2 cellular contexts compared by ENCODE assay signal in the genomic region with DNA sequence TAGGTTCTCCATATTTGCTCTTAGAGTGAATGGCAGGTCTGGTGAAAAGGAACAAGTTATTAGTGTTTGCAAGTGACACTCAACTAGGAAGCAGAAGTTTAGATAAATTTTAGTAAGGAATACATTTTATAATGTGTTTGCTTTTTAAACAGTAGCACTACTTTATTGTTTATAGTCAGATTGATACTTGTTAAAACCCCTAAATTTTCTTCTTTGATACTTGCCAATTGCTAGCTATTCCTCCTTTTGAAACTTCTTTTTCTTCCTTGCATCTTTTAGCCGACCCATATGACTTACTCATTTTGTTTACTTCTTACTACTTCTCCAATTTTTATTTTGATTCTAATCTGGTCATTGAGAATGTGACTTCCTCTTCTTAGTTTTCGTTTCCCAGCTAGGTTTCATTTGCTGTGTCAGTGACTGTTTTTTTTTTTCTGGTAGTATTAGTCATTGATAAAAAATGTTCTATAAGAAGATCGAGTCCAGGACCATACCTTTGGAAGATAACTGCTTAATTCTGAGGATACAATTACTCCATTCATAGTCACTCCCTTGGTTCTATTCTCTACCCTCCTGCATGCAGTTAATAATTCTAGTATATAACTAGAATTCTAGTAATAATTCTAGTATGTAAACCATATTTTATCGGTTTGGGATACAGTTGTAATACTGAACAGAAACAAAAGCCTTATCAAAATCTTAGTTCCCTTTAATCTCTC.
TF ChIP-seq lines count a peak whose summit lies in the region.

No MANE protein-coding gene starts in this region.

TF ChIP-seq in SK-N-SH, 30 proteins besides CTCF, POLR2A, EP300 and RAD21 (continued from another document):
- TF ChIP-seq, protein P1, sequence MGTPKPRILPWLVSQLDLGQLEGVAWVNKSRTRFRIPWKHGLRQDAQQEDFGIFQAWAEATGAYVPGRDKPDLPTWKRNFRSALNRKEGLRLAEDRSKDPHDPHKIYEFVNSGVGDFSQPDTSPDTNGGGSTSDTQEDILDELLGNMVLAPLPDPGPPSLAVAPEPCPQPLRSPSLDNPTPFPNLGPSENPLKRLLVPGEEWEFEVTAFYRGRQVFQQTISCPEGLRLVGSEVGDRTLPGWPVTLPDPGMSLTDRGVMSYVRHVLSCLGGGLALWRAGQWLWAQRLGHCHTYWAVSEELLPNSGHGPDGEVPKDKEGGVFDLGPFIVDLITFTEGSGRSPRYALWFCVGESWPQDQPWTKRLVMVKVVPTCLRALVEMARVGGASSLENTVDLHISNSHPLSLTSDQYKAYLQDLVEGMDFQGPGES (IDR thresholded peaks at IDR 0.05; ENCODE audit: low read depth, low read length): no peak
- TF ChIP-seq SIN3A (IDR thresholded peaks at IDR 0.05; ENCODE audit: borderline replicate concordance, low read depth, low read length): no peak
- TF ChIP-seq, protein P2, sequence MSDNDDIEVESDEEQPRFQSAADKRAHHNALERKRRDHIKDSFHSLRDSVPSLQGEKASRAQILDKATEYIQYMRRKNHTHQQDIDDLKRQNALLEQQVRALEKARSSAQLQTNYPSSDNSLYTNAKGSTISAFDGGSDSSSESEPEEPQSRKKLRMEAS (IDR thresholded peaks at IDR 0.05; ENCODE audit: low read depth): no peak

TF ChIP-seq in SK-N-SH treated with all-trans-retinoic acid at 6 μM for 48 hours, 23 proteins besides CTCF, POLR2A, EP300 and RAD21 (continued from another document):
- TF ChIP-seq, protein P3, sequence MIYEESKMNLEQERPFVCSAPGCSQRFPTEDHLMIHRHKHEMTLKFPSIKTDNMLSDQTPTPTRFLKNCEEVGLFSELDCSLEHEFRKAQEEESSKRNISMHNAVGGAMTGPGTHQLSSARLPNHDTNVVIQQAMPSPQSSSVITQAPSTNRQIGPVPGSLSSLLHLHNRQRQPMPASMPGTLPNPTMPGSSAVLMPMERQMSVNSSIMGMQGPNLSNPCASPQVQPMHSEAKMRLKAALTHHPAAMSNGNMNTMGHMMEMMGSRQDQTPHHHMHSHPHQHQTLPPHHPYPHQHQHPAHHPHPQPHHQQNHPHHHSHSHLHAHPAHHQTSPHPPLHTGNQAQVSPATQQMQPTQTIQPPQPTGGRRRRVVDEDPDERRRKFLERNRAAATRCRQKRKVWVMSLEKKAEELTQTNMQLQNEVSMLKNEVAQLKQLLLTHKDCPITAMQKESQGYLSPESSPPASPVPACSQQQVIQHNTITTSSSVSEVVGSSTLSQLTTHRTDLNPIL (CRISPR knock-in tag; IDR thresholded peaks at IDR 0.05; ENCODE audit: low read depth): no peak
- TF ChIP-seq, protein P4, sequence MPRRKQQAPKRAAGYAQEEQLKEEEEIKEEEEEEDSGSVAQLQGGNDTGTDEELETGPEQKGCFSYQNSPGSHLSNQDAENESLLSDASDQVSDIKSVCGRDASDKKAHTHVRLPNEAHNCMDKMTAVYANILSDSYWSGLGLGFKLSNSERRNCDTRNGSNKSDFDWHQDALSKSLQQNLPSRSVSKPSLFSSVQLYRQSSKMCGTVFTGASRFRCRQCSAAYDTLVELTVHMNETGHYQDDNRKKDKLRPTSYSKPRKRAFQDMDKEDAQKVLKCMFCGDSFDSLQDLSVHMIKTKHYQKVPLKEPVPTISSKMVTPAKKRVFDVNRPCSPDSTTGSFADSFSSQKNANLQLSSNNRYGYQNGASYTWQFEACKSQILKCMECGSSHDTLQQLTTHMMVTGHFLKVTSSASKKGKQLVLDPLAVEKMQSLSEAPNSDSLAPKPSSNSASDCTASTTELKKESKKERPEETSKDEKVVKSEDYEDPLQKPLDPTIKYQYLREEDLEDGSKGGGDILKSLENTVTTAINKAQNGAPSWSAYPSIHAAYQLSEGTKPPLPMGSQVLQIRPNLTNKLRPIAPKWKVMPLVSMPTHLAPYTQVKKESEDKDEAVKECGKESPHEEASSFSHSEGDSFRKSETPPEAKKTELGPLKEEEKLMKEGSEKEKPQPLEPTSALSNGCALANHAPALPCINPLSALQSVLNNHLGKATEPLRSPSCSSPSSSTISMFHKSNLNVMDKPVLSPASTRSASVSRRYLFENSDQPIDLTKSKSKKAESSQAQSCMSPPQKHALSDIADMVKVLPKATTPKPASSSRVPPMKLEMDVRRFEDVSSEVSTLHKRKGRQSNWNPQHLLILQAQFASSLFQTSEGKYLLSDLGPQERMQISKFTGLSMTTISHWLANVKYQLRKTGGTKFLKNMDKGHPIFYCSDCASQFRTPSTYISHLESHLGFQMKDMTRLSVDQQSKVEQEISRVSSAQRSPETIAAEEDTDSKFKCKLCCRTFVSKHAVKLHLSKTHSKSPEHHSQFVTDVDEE (CRISPR knock-in tag; IDR thresholded peaks at IDR 0.05): no peak
- TF ChIP-seq ZFP30 (CRISPR knock-in tag; IDR thresholded peaks at IDR 0.05): no peak
- no peak for TF ChIP-seq ZFP3 (CRISPR knock-in tag; IDR thresholded peaks at IDR 0.05)
- TF ChIP-seq, protein P5, sequence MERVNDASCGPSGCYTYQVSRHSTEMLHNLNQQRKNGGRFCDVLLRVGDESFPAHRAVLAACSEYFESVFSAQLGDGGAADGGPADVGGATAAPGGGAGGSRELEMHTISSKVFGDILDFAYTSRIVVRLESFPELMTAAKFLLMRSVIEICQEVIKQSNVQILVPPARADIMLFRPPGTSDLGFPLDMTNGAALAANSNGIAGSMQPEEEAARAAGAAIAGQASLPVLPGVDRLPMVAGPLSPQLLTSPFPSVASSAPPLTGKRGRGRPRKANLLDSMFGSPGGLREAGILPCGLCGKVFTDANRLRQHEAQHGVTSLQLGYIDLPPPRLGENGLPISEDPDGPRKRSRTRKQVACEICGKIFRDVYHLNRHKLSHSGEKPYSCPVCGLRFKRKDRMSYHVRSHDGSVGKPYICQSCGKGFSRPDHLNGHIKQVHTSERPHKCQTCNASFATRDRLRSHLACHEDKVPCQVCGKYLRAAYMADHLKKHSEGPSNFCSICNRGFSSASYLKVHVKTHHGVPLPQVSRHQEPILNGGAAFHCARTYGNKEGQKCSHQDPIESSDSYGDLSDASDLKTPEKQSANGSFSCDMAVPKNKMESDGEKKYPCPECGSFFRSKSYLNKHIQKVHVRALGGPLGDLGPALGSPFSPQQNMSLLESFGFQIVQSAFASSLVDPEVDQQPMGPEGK (CRISPR knock-in tag; IDR thresholded peaks at IDR 0.05; ENCODE audit: borderline replicate concordance): no peak
- TF ChIP-seq SNAI2 (CRISPR knock-in tag; IDR thresholded peaks at IDR 0.05): no peak
- TF ChIP-seq ZNF8 (CRISPR knock-in tag; IDR thresholded peaks at IDR 0.05): no peak
- no peak for TF ChIP-seq GLIS3 (CRISPR knock-in tag; IDR thresholded peaks at IDR 0.05)
TF ChIP-seq in SK-N-SH treated with all-trans-retinoic acid at 6 μM for 48 hours: peak in this region for 0.
